In genomic region chr12:67701121-67701520, GRCh38 we compare ENCODE assay signal across 19 cellular contexts. TPM values are rescaled to one million over a fixed set of nuclear protein-coding genes. Genes with fewer than 3 reads are reported as not detected.
DNase-seq lines count a peak whose midpoint lies in the region; ATAC-seq and TF ChIP-seq lines count a peak whose summit lies in the region.
"Had no signal": no experiment of that assay in that cellular context is flagged by ENCODE, and none has a peak within 500 bp of the region (broad histone marks: within the 10 kb centered on the region; RNA-seq: fewer than 3 reads in every experiment).

No MANE protein-coding gene starts in this region.

- H3K27me3 ChIP-seq in GM23248 (replicated peaks; ENCODE audit: insufficient read depth) (no peaks in the 10 kb centered on the region), Karpas-422 (ENCODE audit: low read length) (no peaks in the 10 kb centered on the region)

- no peaks in the 10 kb centered on the region for H3K9me3 Mint-ChIP-seq in osteocyte (ENCODE audit: unreplicated experiment)
- no peaks in the 10 kb centered on the region for H3K9me3 Mint-ChIP-seq in activated T-helper 17 cell treated with anti-CD3 and anti-CD28 coated beads, Interleukin-2, amount 50 U/mL, for 72 hours
- no peaks in the 10 kb centered on the region for H3K9me3 Mint-ChIP-seq in type B pancreatic cell
- H3K9me3 Mint-ChIP-seq: CD4-positive, alpha-beta T cell had no signal

- DNase-seq in GM23248 (peak; percentile 82), NCI-H226 (peak; percentile 26), epithelial cell of esophagus (ENCODE audit: low read depth) (peak; percentile 57), osteocyte (ENCODE audit: extremely low spot score, unreplicated experiment) (no peak), Karpas-422 (no peak), type B pancreatic cell (ENCODE audit: extremely low spot score, unreplicated experiment) (no peak), T-helper 1 cell (no peak)
- DNase-seq: ACHN; CD4-positive, alpha-beta T cell; DMS79 treated with DMSO at 0.1 percent for 48 hours; H7; NCI-H1105; NCI-H187; NCI-H2171; NCI-H774; SHP77 treated with DMSO at 0.1 percent for 48 hours had no signal

- no peak for ATAC-seq in activated T-helper 17 cell treated with anti-CD3 and anti-CD28 coated beads, Interleukin-2, amount 50 U/mL, for 72 hours (replicated peaks)
- ATAC-seq: Panc1 had no signal

- peaks cover 65% of the 10 kb centered on the region for H3K4me1 Mint-ChIP-seq in osteocyte (ENCODE audit: unreplicated experiment)
- peaks cover 19% of the 10 kb centered on the region for H3K4me1 Mint-ChIP-seq in activated T-helper 17 cell treated with anti-CD3 and anti-CD28 coated beads, Interleukin-2, amount 50 U/mL, for 72 hours
- peaks cover 36% of the 10 kb centered on the region for H3K4me1 Mint-ChIP-seq in type B pancreatic cell (ENCODE audit: unreplicated experiment)

- 48 to 51% methylated on average over 2 of the region's 2 CpGs for WGBS in GM23248 (ENCODE audit: low coverage in 1 of 2, low lambda C conversion rate in 2 of 2, missing lambda C conversion rate in 2 of 2), 2 experiments

- H2AFZ ChIP-seq in GM23248, result no peak overlapping the region
- no peak overlapping the region for H2AFZ ChIP-seq in Karpas-422 (ENCODE audit: low read length)

- in situ Hi-C loops in GM23248 (cut with MboI), result no loop called here

- TF ChIP-seq CTCF in epithelial cell of esophagus (IDR thresholded peaks at IDR 0.05; ENCODE audit: insufficient read depth, low read depth, low read length, missing control alignments), result no peak
- TF ChIP-seq CTCF in osteocyte (IDR thresholded peaks at IDR 0.05), result no peak
- TF ChIP-seq CTCF in type B pancreatic cell (conservative IDR thresholded peaks at IDR 0.05), result no peak

- H3K4me3 Mint-ChIP-seq in osteocyte (ENCODE audit: unreplicated experiment), result no peak overlapping the region
- H3K4me3 Mint-ChIP-seq in activated T-helper 17 cell treated with anti-CD3 and anti-CD28 coated beads, Interleukin-2, amount 50 U/mL, for 72 hours, result no peak overlapping the region
- no peak overlapping the region for H3K4me3 Mint-ChIP-seq in type B pancreatic cell
- H3K4me3 Mint-ChIP-seq: B cell; CD4-positive, alpha-beta T cell had no signal

- peak overlapping the region; percentile 36 for H3K27ac Mint-ChIP-seq in osteocyte (ENCODE audit: unreplicated experiment)
- H3K27ac Mint-ChIP-seq in activated T-helper 17 cell treated with anti-CD3 and anti-CD28 coated beads, Interleukin-2, amount 50 U/mL, for 72 hours, result no peak overlapping the region
- no peak overlapping the region for H3K27ac Mint-ChIP-seq in type B pancreatic cell
- H3K27ac Mint-ChIP-seq: B cell; CD4-positive, alpha-beta T cell had no signal

- H4K20me1 ChIP-seq in GM23248 (ENCODE audit: insufficient read depth), result no peaks in the 10 kb centered on the region
- H4K20me1 ChIP-seq in Karpas-422 (ENCODE audit: insufficient read depth, low read depth, low read length), result no peaks in the 10 kb centered on the region

- H3F3A ChIP-seq in GM23248 (ENCODE audit: insufficient read depth), result peaks cover 52% of the 10 kb centered on the region

- no peaks in the 10 kb centered on the region for H3K36me3 Mint-ChIP-seq in osteocyte (ENCODE audit: unreplicated experiment)
- H3K36me3 Mint-ChIP-seq in activated T-helper 17 cell treated with anti-CD3 and anti-CD28 coated beads, Interleukin-2, amount 50 U/mL, for 72 hours (ENCODE audit: low read depth), result no peaks in the 10 kb centered on the region
- H3K36me3 Mint-ChIP-seq in type B pancreatic cell, result no peaks in the 10 kb centered on the region

- peak overlapping the region; percentile 31 for H3K27ac ChIP-seq in GM23248
- no peak overlapping the region for H3K27ac ChIP-seq in Karpas-422 (ENCODE audit: low read length)

- H3K4me2 ChIP-seq in GM23248 (ENCODE audit: unreplicated experiment), result no peak overlapping the region
- H3K4me2 ChIP-seq in Karpas-422 (ENCODE audit: low read depth, low read length, poor library complexity, severe bottlenecking), result no peak overlapping the region

- H3K27me3 Mint-ChIP-seq in osteocyte (ENCODE audit: unreplicated experiment) (no peaks in the 10 kb centered on the region), type B pancreatic cell (no peaks in the 10 kb centered on the region)
- H3K27me3 Mint-ChIP-seq in activated T-helper 17 cell treated with anti-CD3 and anti-CD28 coated beads, Interleukin-2, amount 50 U/mL, for 72 hours, result peaks cover 4% of the 10 kb centered on the region
- H3K27me3 Mint-ChIP-seq: CD4-positive, alpha-beta T cell had no signal

- H3K9me2 ChIP-seq in GM23248 (ENCODE audit: insufficient read depth), result no peaks in the 10 kb centered on the region
- H3K9me2 ChIP-seq in Karpas-422 (replicated peaks; ENCODE audit: insufficient read depth, low read length), result no peaks in the 10 kb centered on the region

- H3K9me3 ChIP-seq in GM23248 (ENCODE audit: low read depth) (no peaks in the 10 kb centered on the region), Karpas-422 (ENCODE audit: low read length) (no peaks in the 10 kb centered on the region)

- H3K4me1 ChIP-seq in GM23248 (ENCODE audit: insufficient read depth) (peaks cover 40% of the 10 kb centered on the region), Karpas-422 (ENCODE audit: low read length) (peaks cover 85% of the 10 kb centered on the region)

- H3K4me3 ChIP-seq in GM23248, result no peak overlapping the region
- no peak overlapping the region for H3K4me3 ChIP-seq in epithelial cell of esophagus (ENCODE audit: low read length)
- no peak overlapping the region for H3K4me3 ChIP-seq in Karpas-422 (ENCODE audit: low read length)

- H3K36me3 ChIP-seq in GM23248 (ENCODE audit: low read depth), result no peaks in the 10 kb centered on the region
- H3K36me3 ChIP-seq in Karpas-422 (ENCODE audit: insufficient read depth, low read length), result no peaks in the 10 kb centered on the region

- no peaks in the 10 kb centered on the region for H3K79me2 ChIP-seq in GM23248 (ENCODE audit: insufficient read depth)
- H3K79me2 ChIP-seq in Karpas-422 (ENCODE audit: low read length), result no peaks in the 10 kb centered on the region

- no peak overlapping the region for H3K9ac ChIP-seq in GM23248
- H3K9ac ChIP-seq in Karpas-422 (ENCODE audit: low read length), result no peak overlapping the region

RNA-seq across cellular contexts. Expression of gene DYRK2, which starts 52.6 kb away (rescaled TPM):
- total RNA-seq in GM23248 (2014; rRNA removed; shearing (Covaris generic)), result 20.3 and 25.4 TPM in 2 replicates
- polyA plus RNA-seq in GM23248 (2016; fragmentation: Nextera tagmentation; extraction: Ambion mirVana), result 7.4 and 8.2 TPM in 2 replicates
- 24.7 and 28.9 TPM in 2 replicates for total RNA-seq in osteocyte
- total RNA-seq in activated T-helper 17 cell treated with anti-CD3 and anti-CD28 coated beads, Interleukin-2, amount 50 U/mL, for 72 hours, result 10 to 100 TPM; 16.6 to 17.6 TPM
- 21.5 and 31.5 TPM in 2 replicates for total RNA-seq in Karpas-422 (2014; rRNA removed; shearing (Covaris generic); ENCODE audit: low replicate concordance)
- total RNA-seq in type B pancreatic cell (ENCODE audit: low replicate concordance), result 78.3 and 80.5 TPM in 2 replicates

Comparison
In these comparisons a context has a peak if more than half of its experiments do, and no peak if none do; other contexts are left out.
1. DNase-seq: peak in GM23248 (single experiment), NCI-H226 (single experiment) and epithelial cell of esophagus (single experiment); none in osteocyte (single experiment), Karpas-422 (single experiment), type B pancreatic cell (single experiment) and T-helper 1 cell (0 of 5).